In genomic region chr18:43283299-43283698, GRCh38 we compare ENCODE assay signal across 37 cellular contexts. TPM values are rescaled to one million over a fixed set of nuclear protein-coding genes. Genes with fewer than 3 reads are reported as not detected.
"Had no signal": no experiment of that assay in that cellular context is flagged by ENCODE, and none has a peak within 500 bp of the region (broad histone marks: within the 10 kb centered on the region; RNA-seq: fewer than 3 reads in every experiment).

No MANE protein-coding gene starts in this region.

- H3K27ac ChIP-seq: KMS-11 had no signal

- H3K9me3 ChIP-seq: MG63 had no signal

- H3K36me3 ChIP-seq: MG63 had no signal

- H3K4me3 ChIP-seq: MG63 had no signal

- H3K4me2 ChIP-seq: KMS-11 had no signal

- H3K27me3 ChIP-seq: MG63 had no signal

- DNase-seq: Karpas-422, Kasumi-1, MG63, MM.1S, MV-4-11, NCI-H1048, NCI-H1092, NCI-H1092 treated with DMSO at 0.1 percent for 48 hours, NCI-H1105, NCI-H1105 treated with DMSO at 0.1 percent for 48 hours, NCI-H1417, NCI-H1417 treated with DMSO at 0.1 percent for 48 hours, NCI-H1436, NCI-H1436 treated with DMSO at 0.1 percent for 48 hours, NCI-H146, NCI-H1694, NCI-H1694 treated with DMSO at 0.1 percent for 48 hours, NCI-H187, NCI-H187 treated with DMSO at 0.1 percent for 48 hours, NCI-H1930, NCI-H2029, NCI-H2029 treated with DMSO at 0.1 percent for 48 hours, NCI-H2081 treated with DMSO at 0.1 percent for 48 hours, NCI-H2107, NCI-H2171, NCI-H2171 treated with DMSO at 0.1 percent for 48 hours, NCI-H2227 treated with DMSO at 0.1 percent for 48 hours, NCI-H226, NCI-H345, NCI-H446, NCI-H446 treated with DMSO at 0.1 percent for 48 hours, NCI-H510A, NCI-H510A treated with DMSO at 0.1 percent for 48 hours, NCI-H524 had no signal

- H3K9ac ChIP-seq: KMS-11 had no signal

RNA-seq across cellular contexts. Expression of gene SYT4, which starts 6.0 kb away (rescaled TPM):
- total RNA-seq: LHCN-M2, MCF 10A had no signal
